1 cellular context compared by ENCODE assay signal in genomic region chr3:13484861-13485590, GRCh38.
A peak's percentile ranks its signal among the peaks of the same experiment; 100 is the strongest.
TF ChIP-seq lines count a peak whose summit lies in the region.

No MANE protein-coding gene starts in this region.

TF ChIP-seq in HepG2, 621 proteins besides CTCF, POLR2A, EP300 and RAD21 (continued from another document and continues in another):
- TF ChIP-seq ZNF407 (CRISPR knock-in tag; IDR thresholded peaks at IDR 0.05; ENCODE audit: not compliant biosample characterization): peak; percentile 78
- TF ChIP-seq ZNF274 (CRISPR knock-in tag; IDR thresholded peaks at IDR 0.05): peak; percentile 90
- TF ChIP-seq ZNF343 (CRISPR knock-in tag; IDR thresholded peaks at IDR 0.05): no peak
- TF ChIP-seq ZNF784 (CRISPR knock-in tag; IDR thresholded peaks at IDR 0.05; ENCODE audit: borderline replicate concordance): peak; percentile 91
- TF ChIP-seq KAT8 (CRISPR knock-in tag; IDR thresholded peaks at IDR 0.05): peak; percentile 87
- TF ChIP-seq YEATS4 (CRISPR knock-in tag; IDR thresholded peaks at IDR 0.05; ENCODE audit: borderline replicate concordance): peak; percentile 43; the same call in 1 of the 2 replicates
- no peak for TF ChIP-seq ZNF503 (CRISPR knock-in tag; IDR thresholded peaks at IDR 0.05)
- peak; percentile 84; the same call in 1 of the 2 replicates for TF ChIP-seq ZKSCAN8 (CRISPR knock-in tag; IDR thresholded peaks at IDR 0.05; ENCODE audit: borderline replicate concordance)
- 0 out of 2 replicates have a peak, but pooled peaks have one; percentile 39 for TF ChIP-seq KDM6A (CRISPR knock-in tag; IDR thresholded peaks at IDR 0.05; ENCODE audit: low read depth)
- peak; percentile 77 for TF ChIP-seq BCL3 (CRISPR knock-in tag; IDR thresholded peaks at IDR 0.05)
- peak; percentile 53 for TF ChIP-seq FOSL2 (CRISPR knock-in tag; IDR thresholded peaks at IDR 0.05)
- peak; percentile 87 for TF ChIP-seq ZSCAN9 (CRISPR knock-in tag; IDR thresholded peaks at IDR 0.05; ENCODE audit: borderline replicate concordance)
- 0 out of 2 replicates have a peak, but pooled peaks have one; percentile 62 for TF ChIP-seq ZNF616 (CRISPR knock-in tag; IDR thresholded peaks at IDR 0.05; ENCODE audit: low read depth)
- TF ChIP-seq RXRB (CRISPR knock-in tag; IDR thresholded peaks at IDR 0.05; ENCODE audit: borderline replicate concordance): peak; percentile 73; the same call in 1 of the 2 replicates
- no peak for TF ChIP-seq SP5 (CRISPR knock-in tag; IDR thresholded peaks at IDR 0.05; ENCODE audit: borderline replicate concordance, low read depth)
- peak; percentile 45; the same call in 1 of the 2 replicates for TF ChIP-seq DPF2 (CRISPR knock-in tag; IDR thresholded peaks at IDR 0.05; ENCODE audit: borderline replicate concordance, low read depth)
- TF ChIP-seq ZC3H13 (CRISPR knock-in tag; IDR thresholded peaks at IDR 0.05): peak; percentile 63; the same call in 1 of the 2 replicates
- no peak; the same call in 1 of the 2 replicates for TF ChIP-seq GZF1 (CRISPR knock-in tag; IDR thresholded peaks at IDR 0.05)
- peak; percentile 78; the same call in 1 of the 2 replicates for TF ChIP-seq ZNF546 (CRISPR knock-in tag; conservative IDR thresholded peaks at IDR 0.05)
- TF ChIP-seq ZNF335 (CRISPR knock-in tag; IDR thresholded peaks at IDR 0.05): peak; percentile 56; the same call in 1 of the 2 replicates
- TF ChIP-seq ZNF33B (CRISPR knock-in tag; IDR thresholded peaks at IDR 0.05): 0 out of 2 replicates have a peak, but pooled peaks have one; percentile 31
- TF ChIP-seq HMG20B (CRISPR knock-in tag; conservative IDR thresholded peaks at IDR 0.05): peak; percentile 73; the same call in 1 of the 2 replicates
- TF ChIP-seq MTF1 (CRISPR knock-in tag; IDR thresholded peaks at IDR 0.05): no peak
- peak; percentile 51 for TF ChIP-seq ZNF574 (CRISPR knock-in tag; IDR thresholded peaks at IDR 0.05)
- no peak for TF ChIP-seq CBX2 (IDR thresholded peaks at IDR 0.05; ENCODE audit: low read depth, low read length)
- no peak for TF ChIP-seq CBX2 (CRISPR knock-in tag; IDR thresholded peaks at IDR 0.05; ENCODE audit: low read depth)
- TF ChIP-seq NFAT5 (CRISPR knock-in tag; IDR thresholded peaks at IDR 0.05): peak; percentile 54; the same call in 1 of the 2 replicates
- peak; percentile 98 for TF ChIP-seq ELF3 (CRISPR knock-in tag; IDR thresholded peaks at IDR 0.05)
- peak; percentile 66; the same call in 1 of the 2 replicates for TF ChIP-seq ZNF337 (CRISPR knock-in tag; IDR thresholded peaks at IDR 0.05; ENCODE audit: borderline replicate concordance, low read depth)
- TF ChIP-seq TMF1 (CRISPR knock-in tag; IDR thresholded peaks at IDR 0.05; ENCODE audit: low read depth): 0 out of 2 replicates have a peak, but pooled peaks have one; percentile 47
- TF ChIP-seq GMEB1 (CRISPR knock-in tag; IDR thresholded peaks at IDR 0.05; ENCODE audit: borderline replicate concordance): 0 out of 2 replicates have a peak, but pooled peaks have one; percentile 6
